ENCODE assay signal across 29 cellular contexts in genomic region chr13:46076827-46077226, GRCh38. TPM values are rescaled to one million over a fixed set of nuclear protein-coding genes. Genes with fewer than 3 reads are reported as not detected.
A peak's percentile ranks its signal among the peaks of the same experiment; 100 is the strongest.
DNase-seq lines count a peak whose midpoint lies in the region; ATAC-seq, FAIRE-seq and TF ChIP-seq lines count a peak whose summit lies in the region.
"Had no signal": no experiment of that assay in that cellular context is flagged by ENCODE, and none has a peak within 500 bp of the region (broad histone marks: within the 10 kb centered on the region; RNA-seq: fewer than 3 reads in every experiment).

No MANE protein-coding gene starts in this region.

- CTCF ChIA-PET in activated naive CD4-positive, alpha-beta T cell treated with anti-CD3 and anti-CD28 coated beads for 36 hours (lab: Charles Lee), result no interaction called here
- CTCF ChIA-PET in HepG2 (lab: Yijun Ruan, JAX; ENCODE audit: low intra/inter-chr PET ratio, low total read pairs), result no interaction called here

- H3K27ac Mint-ChIP-seq in activated naive CD4-positive, alpha-beta T cell treated with anti-CD3 and anti-CD28 coated beads, Interleukin-2, amount 50 U/mL, for 24 hours, result peak overlapping the region; percentile 14
- no peak overlapping the region for H3K27ac Mint-ChIP-seq in activated naive CD4-positive, alpha-beta T cell treated with anti-CD3 and anti-CD28 coated beads for 36 hours
- H3K27ac Mint-ChIP-seq: CD4-positive, alpha-beta memory T cell; CD4-positive, CD25-positive, alpha-beta regulatory T cell; CD8-positive, alpha-beta memory T cell had no signal

- FAIRE-seq in HepG2 (lab: Jason Lieb, UNC), result no peak
- FAIRE-seq: A549, GM12878, GM12892, GM18507 had no signal

- no peak overlapping the region for H3K4me3 ChIP-seq in liver (ENCODE audit: low read depth in 1 of 3, low read length in 3 of 3)
- H3K4me3 ChIP-seq in HepG2 (replicated peaks in 1 of 3; ENCODE audit: insufficient read depth in 1 of 3, low read depth in 2 of 3, low read length in 3 of 3), result no peak overlapping the region
- no peak overlapping the region for H3K4me3 ChIP-seq in WERI-Rb-1 (ENCODE audit: low read depth, low read length)
- H3K4me3 ChIP-seq: A549, BLaER1, GM12878 had no signal

- WGBS in liver, result 57% methylated on average over 3 of the region's 3 CpGs
- 86% methylated on average over 3 of the region's 3 CpGs for WGBS in HepG2 (ENCODE audit: low lambda C conversion rate)

- ATAC-seq in HepG2, result no peak
- ATAC-seq: A549, GM12878 had no signal

- H3K79me2 ChIP-seq in HepG2 (ENCODE audit: insufficient read depth, low read length), result no peaks in the 10 kb centered on the region

- no peak overlapping the region for H3K4me2 ChIP-seq in HepG2 (ENCODE audit: low read depth, low read length)
- H3K4me2 ChIP-seq: A549, BLaER1 had no signal

- no peaks in the 10 kb centered on the region for H3K9me3 Mint-ChIP-seq in activated naive CD4-positive, alpha-beta T cell treated with anti-CD3 and anti-CD28 coated beads, Interleukin-2, amount 50 U/mL, for 24 hours
- H3K9me3 Mint-ChIP-seq in activated naive CD4-positive, alpha-beta T cell treated with anti-CD3 and anti-CD28 coated beads for 36 hours, result no peaks in the 10 kb centered on the region
- H3K9me3 Mint-ChIP-seq: CD8-positive, alpha-beta memory T cell had no signal

- BruUV-seq in HepG2 (replicated peaks; lab: Mats Ljungman, UMichigan), result no TSS peak

- no peak for DNase-seq in activated naive CD4-positive, alpha-beta T cell treated with anti-CD3 and anti-CD28 coated beads for 36 hours
- DNase-seq in HepG2 (ENCODE audit: low spot score) (no peak), WERI-Rb-1 (no peak)
- DNase-seq: ACHN; BE2C; C1 segment of cervical spinal cord; CD4-positive, alpha-beta memory T cell; CD4-positive, CD25-positive, alpha-beta regulatory T cell; CD8-positive, alpha-beta memory T cell; COR-L47; DMS 273 treated with DMSO at 0.1 percent for 48 hours; DMS153; DMS53; DMS79; DND-41; EL had no signal

- H3K9ac ChIP-seq in liver (ENCODE audit: low read depth in 1 of 2, low read length in 2 of 2) (no peak overlapping the region), HepG2 (ENCODE audit: insufficient read depth, low read depth, low read length) (no peak overlapping the region)
- H3K9ac ChIP-seq: BLaER1 had no signal

- H3K27me3 Mint-ChIP-seq in activated naive CD4-positive, alpha-beta T cell treated with anti-CD3 and anti-CD28 coated beads, Interleukin-2, amount 50 U/mL, for 24 hours, result peaks cover 1% of the 10 kb centered on the region
- no peaks in the 10 kb centered on the region for H3K27me3 Mint-ChIP-seq in activated naive CD4-positive, alpha-beta T cell treated with anti-CD3 and anti-CD28 coated beads for 36 hours (ENCODE audit: low read depth)
- H3K27me3 Mint-ChIP-seq: CD4-positive, alpha-beta memory T cell had no signal

- H3K36me3 ChIP-seq in liver (ENCODE audit: control insufficient read depth in 4 of 4, insufficient read depth in 3 of 4, low read depth in 1 of 4, low read length in 3 of 4) (peaks cover 5 to 78% (median 69%) of the 10 kb centered on the region in 4 donors), HepG2 (replicated peaks in 1 of 2; ENCODE audit: control insufficient read depth in 1 of 2, insufficient read depth in 2 of 2, low read length in 2 of 2) (peaks cover 5 to 68% of the 10 kb centered on the region in 2 experiments), WERI-Rb-1 (no peaks in the 10 kb centered on the region)
- H3K36me3 ChIP-seq: BE2C, BLaER1 had no signal

- no peaks in the 10 kb centered on the region for H3K36me3 Mint-ChIP-seq in activated naive CD4-positive, alpha-beta T cell treated with anti-CD3 and anti-CD28 coated beads, Interleukin-2, amount 50 U/mL, for 24 hours
- H3K36me3 Mint-ChIP-seq in activated naive CD4-positive, alpha-beta T cell treated with anti-CD3 and anti-CD28 coated beads for 36 hours (ENCODE audit: low read depth), result no peaks in the 10 kb centered on the region
- H3K36me3 Mint-ChIP-seq: CD14-positive monocyte; CD4-positive, alpha-beta memory T cell; CD4-positive, CD25-positive, alpha-beta regulatory T cell; CD8-positive, alpha-beta memory T cell had no signal

- TF ChIP-seq CTCF in liver (IDR thresholded peaks at IDR 0.05; ENCODE audit: low read depth, low read length, missing input control) (no peak), HepG2 (CRISPR knock-in tag; IDR thresholded peaks at IDR 0.05) (no peak), WERI-Rb-1 (IDR thresholded peaks at IDR 0.05; ENCODE audit: low read depth, low read length) (no peak)

- no peak for TF ChIP-seq EP300 in HepG2 (IDR thresholded peaks at IDR 0.05; ENCODE audit: low read depth in 2 of 2, low read length in 2 of 2)
- no peak for TF ChIP-seq EP300 in HepG2 (CRISPR knock-in tag; IDR thresholded peaks at IDR 0.05; ENCODE audit: borderline replicate concordance)

- TF ChIP-seq RAD21 in liver (IDR thresholded peaks at IDR 0.05) (no peak), HepG2 (CRISPR knock-in tag; IDR thresholded peaks at IDR 0.05) (no peak)

- H3K27me3 ChIP-seq in liver (ENCODE audit: control insufficient read depth in 4 of 4, insufficient read depth in 4 of 4, low read length in 3 of 4) (no peaks in the 10 kb centered on the region), HepG2 (ENCODE audit: control insufficient read depth in 1 of 2, insufficient read depth in 2 of 2, low read length in 2 of 2) (no peaks in the 10 kb centered on the region), WERI-Rb-1 (ENCODE audit: insufficient read depth, low read depth, severe bottlenecking) (no peaks in the 10 kb centered on the region)
- H3K27me3 ChIP-seq: BE2C, BLaER1 had no signal

- peak overlapping the region; percentile 32 to 61 for H3K27ac ChIP-seq in liver (ENCODE audit: low read depth in 1 of 2, low read length in 2 of 2)
- H3K27ac ChIP-seq in HepG2 (ENCODE audit: extremely low read length, insufficient read depth, low read length), result no peak overlapping the region
- H3K27ac ChIP-seq in WERI-Rb-1, result no peak overlapping the region
- H3K27ac ChIP-seq: 22Rv1, A549, BLaER1 had no signal

- POLR2A ChIA-PET in HepG2 (lab: Yijun Ruan, JAX), result no interaction called here

- in situ Hi-C loops in HepG2 (cut with HindIII; ENCODE audit: extremely low pct_ligation_motif_present, low pct_unique_long_range_greater_than_20kb), result no loop called here

- TF ChIP-seq POLR2A in HepG2 (IDR thresholded peaks at IDR 0.05; ENCODE audit: insufficient read depth in 1 of 2, low read depth in 2 of 2, low read length in 2 of 2), result no peak

- no peaks in the 10 kb centered on the region for H4K20me1 ChIP-seq in HepG2 (ENCODE audit: insufficient read depth, low read length)
- H4K20me1 ChIP-seq: BLaER1 had no signal

- peaks cover 3 to 58% (median 37%) of the 10 kb centered on the region in 4 donors for H3K4me1 ChIP-seq in liver (ENCODE audit: control insufficient read depth in 4 of 4, insufficient read depth in 4 of 4, low read length in 3 of 4)
- no peaks in the 10 kb centered on the region for H3K4me1 ChIP-seq in HepG2 (ENCODE audit: insufficient read depth, low read length)
- H3K4me1 ChIP-seq: A549, BE2C had no signal

- H2AFZ ChIP-seq in HepG2 (ENCODE audit: low read length), result no peak overlapping the region

- H3K4me1 Mint-ChIP-seq in activated naive CD4-positive, alpha-beta T cell treated with anti-CD3 and anti-CD28 coated beads, Interleukin-2, amount 50 U/mL, for 24 hours, result peaks cover 19% of the 10 kb centered on the region
- H3K4me1 Mint-ChIP-seq in activated naive CD4-positive, alpha-beta T cell treated with anti-CD3 and anti-CD28 coated beads for 36 hours (ENCODE audit: low read depth), result peaks cover 14% of the 10 kb centered on the region

- intact Hi-C loops in activated naive CD4-positive, alpha-beta T cell treated with anti-CD3 and anti-CD28 coated beads for 36 hours (cut with micrococcal nuclease), result no loop called here
- intact Hi-C loops in HepG2 (cut with micrococcal nuclease; ENCODE audit: unreplicated experiment), result no loop called here

- H3K9me3 ChIP-seq in liver (ENCODE audit: control insufficient read depth in 4 of 4, low read length in 3 of 4) (no peaks in the 10 kb centered on the region), HepG2 (ENCODE audit: low read length) (no peaks in the 10 kb centered on the region), WERI-Rb-1 (ENCODE audit: severe bottlenecking) (no peaks in the 10 kb centered on the region)
- H3K9me3 ChIP-seq: A549, BE2C had no signal

- H3K4me3 Mint-ChIP-seq in activated naive CD4-positive, alpha-beta T cell treated with anti-CD3 and anti-CD28 coated beads, Interleukin-2, amount 50 U/mL, for 24 hours, result no peak overlapping the region
- H3K4me3 Mint-ChIP-seq in activated naive CD4-positive, alpha-beta T cell treated with anti-CD3 and anti-CD28 coated beads for 36 hours, result no peak overlapping the region
- H3K4me3 Mint-ChIP-seq: CD14-positive monocyte; CD4-positive, alpha-beta memory T cell; CD4-positive, CD25-positive, alpha-beta regulatory T cell; CD8-positive, alpha-beta memory T cell had no signal

RNA-seq across cellular contexts. Expression of gene ZC3H13, which starts 24.3 kb away (rescaled TPM):
- total RNA-seq in activated naive CD4-positive, alpha-beta T cell treated with anti-CD3 and anti-CD28 coated beads for 36 hours, result 10 to 100 TPM; 38.2 to 42.2 TPM
- total RNA-seq in liver (10 to 100 TPM; 11.1 to 62.1 TPM), HepG2 (2016; rRNA removed; fragmentation: Illumina TruSeq; extraction: Trizol) (23.5 and 30.4 TPM in 2 replicates)
- polyA plus RNA-seq in liver (10 to 100 TPM; 10.0 to 46.7 TPM), HepG2 (2011; rRNA removed) (2.7 and 3.1 TPM in 2 replicates)
- total RNA-seq in HepG2 (2016; cell fraction: cytosol; rRNA removed; fragmentation: Illumina TruSeq; extraction: Trizol; ENCODE audit: low read depth), result 40.4 and 43.0 TPM in 2 replicates
- total RNA-seq in HepG2 (2016; cell fraction: insoluble cytoplasmic fraction; rRNA removed; fragmentation: Illumina TruSeq; extraction: Trizol), result 23.3 and 26.1 TPM in 2 replicates
- total RNA-seq in HepG2 (2016; cell fraction: membrane; rRNA removed; fragmentation: Illumina TruSeq; extraction: Trizol), result 27.6 and 36.6 TPM in 2 replicates
- total RNA-seq in HepG2 (2016; cell fraction: nucleus; rRNA removed; fragmentation: Illumina TruSeq; extraction: Trizol), result 41.5 and 45.5 TPM in 2 replicates
- 1.2 and 2.2 TPM in 2 replicates for polyA plus RNA-seq in HepG2 (2011; cell fraction: cytosol; rRNA removed)
- polyA plus RNA-seq in HepG2 (2011; cell fraction: nucleus; rRNA removed), result 7.9 and 8.7 TPM in 2 replicates
- polyA plus RNA-seq in HepG2 (2012), result 13.9 and 16.3 TPM in 2 replicates
- 0.78 and 0.80 TPM in 2 replicates for polyA plus RNA-seq in HepG2 (2016; cell fraction: cytosol; fragmentation: Illumina TruSeq; extraction: Trizol; ENCODE audit: low read depth)
- polyA plus RNA-seq in HepG2 (2016; cell fraction: insoluble cytoplasmic fraction; fragmentation: Illumina TruSeq; extraction: Trizol; ENCODE audit: low read depth), result 23.6 and 23.9 TPM in 2 replicates
- 2.9 and 3.0 TPM in 2 replicates for polyA plus RNA-seq in HepG2 (2016; cell fraction: membrane; fragmentation: Illumina TruSeq; extraction: Trizol; ENCODE audit: low read depth)
- 55.1 and 56.8 TPM in 2 replicates for polyA plus RNA-seq in HepG2 (2016; cell fraction: nucleus; fragmentation: Illumina TruSeq; extraction: Trizol; ENCODE audit: insufficient read depth, low read depth)
- 6.3 and 6.5 TPM in 2 replicates for polyA minus RNA-seq in HepG2 (2011; rRNA and poly(A)+ RNA removed; ENCODE audit: low replicate concordance)
- polyA minus RNA-seq in HepG2 (2011; cell fraction: cytosol; rRNA and poly(A)+ RNA removed), result 5.9 and 8.8 TPM in 2 replicates
- polyA minus RNA-seq in HepG2 (2011; cell fraction: nucleus; rRNA and poly(A)+ RNA removed), result 26.0 and 28.6 TPM in 2 replicates

RNA-seq across cellular contexts. Expression of gene CPB2, which starts 28.0 kb away (rescaled TPM):
- total RNA-seq in activated naive CD4-positive, alpha-beta T cell treated with anti-CD3 and anti-CD28 coated beads for 36 hours, result not detected
- total RNA-seq in liver (100 to 1,000 TPM; 175 to 997 TPM), HepG2 (2016; rRNA removed; fragmentation: Illumina TruSeq; extraction: Trizol) (94.9 and 140 TPM in 2 replicates)
- polyA plus RNA-seq in liver (100 to 1,000 TPM; 487 to 522 TPM), HepG2 (2011; rRNA removed) (81.9 and 125 TPM in 2 replicates)
- 21.4 and 24.4 TPM in 2 replicates for total RNA-seq in HepG2 (2016; cell fraction: cytosol; rRNA removed; fragmentation: Illumina TruSeq; extraction: Trizol; ENCODE audit: low read depth)
- 83.3 and 138 TPM in 2 replicates for total RNA-seq in HepG2 (2016; cell fraction: insoluble cytoplasmic fraction; rRNA removed; fragmentation: Illumina TruSeq; extraction: Trizol)
- 39.7 and 47.6 TPM in 2 replicates for total RNA-seq in HepG2 (2016; cell fraction: membrane; rRNA removed; fragmentation: Illumina TruSeq; extraction: Trizol)
- 117 and 140 TPM in 2 replicates for total RNA-seq in HepG2 (2016; cell fraction: nucleus; rRNA removed; fragmentation: Illumina TruSeq; extraction: Trizol)
- polyA plus RNA-seq in HepG2 (2011; cell fraction: cytosol; rRNA removed), result 60.5 and 82.0 TPM in 2 replicates
- polyA plus RNA-seq in HepG2 (2011; cell fraction: nucleus; rRNA removed), result 35.1 and 37.2 TPM in 2 replicates
- 75.4 and 132 TPM in 2 replicates for polyA plus RNA-seq in HepG2 (2012)
- 17.6 and 19.3 TPM in 2 replicates for polyA plus RNA-seq in HepG2 (2016; cell fraction: cytosol; fragmentation: Illumina TruSeq; extraction: Trizol; ENCODE audit: low read depth)
- polyA plus RNA-seq in HepG2 (2016; cell fraction: insoluble cytoplasmic fraction; fragmentation: Illumina TruSeq; extraction: Trizol; ENCODE audit: low read depth), result 78.1 and 84.4 TPM in 2 replicates
- polyA plus RNA-seq in HepG2 (2016; cell fraction: membrane; fragmentation: Illumina TruSeq; extraction: Trizol; ENCODE audit: low read depth), result 31.9 and 36.1 TPM in 2 replicates
- 154 and 161 TPM in 2 replicates for polyA plus RNA-seq in HepG2 (2016; cell fraction: nucleus; fragmentation: Illumina TruSeq; extraction: Trizol; ENCODE audit: insufficient read depth, low read depth)
- 53.0 TPM in 1 of 2 replicates, not detected in the other for polyA minus RNA-seq in HepG2 (2011; rRNA and poly(A)+ RNA removed; ENCODE audit: low replicate concordance)
- polyA minus RNA-seq in HepG2 (2011; cell fraction: cytosol; rRNA and poly(A)+ RNA removed), result 58.8 and 59.0 TPM in 2 replicates
- polyA minus RNA-seq in HepG2 (2011; cell fraction: nucleus; rRNA and poly(A)+ RNA removed), result 70.9 and 76.8 TPM in 2 replicates
- total RNA-seq: A172; CD4-positive, alpha-beta memory T cell; CD4-positive, CD25-positive, alpha-beta regulatory T cell; CD8-positive, alpha-beta memory T cell; Daoy; G401 had no signal
- polyA plus RNA-seq: AG04450; CD4-positive, alpha-beta memory T cell; CD8-positive, alpha-beta memory T cell had no signal

Comparison
In these comparisons a context has a peak if more than half of its experiments do, and no peak if none do; other contexts are left out.
1. H3K27ac ChIP-seq: peak in liver (2 of 2); none in HepG2 (single experiment) and WERI-Rb-1 (single experiment).
2. RNA of gene CPB2, which starts 28.0 kb away (total RNA-seq): 175 to 997 TPM in liver and 21.4 to 140 TPM in HepG2; not detected in activated naive CD4-positive, alpha-beta T cell treated with anti-CD3 and anti-CD28 coated beads for 36 hours; every median in the first group is over 10 times any median in the second.